ENCODE assay signal across 11 cellular contexts in the genomic region with DNA sequence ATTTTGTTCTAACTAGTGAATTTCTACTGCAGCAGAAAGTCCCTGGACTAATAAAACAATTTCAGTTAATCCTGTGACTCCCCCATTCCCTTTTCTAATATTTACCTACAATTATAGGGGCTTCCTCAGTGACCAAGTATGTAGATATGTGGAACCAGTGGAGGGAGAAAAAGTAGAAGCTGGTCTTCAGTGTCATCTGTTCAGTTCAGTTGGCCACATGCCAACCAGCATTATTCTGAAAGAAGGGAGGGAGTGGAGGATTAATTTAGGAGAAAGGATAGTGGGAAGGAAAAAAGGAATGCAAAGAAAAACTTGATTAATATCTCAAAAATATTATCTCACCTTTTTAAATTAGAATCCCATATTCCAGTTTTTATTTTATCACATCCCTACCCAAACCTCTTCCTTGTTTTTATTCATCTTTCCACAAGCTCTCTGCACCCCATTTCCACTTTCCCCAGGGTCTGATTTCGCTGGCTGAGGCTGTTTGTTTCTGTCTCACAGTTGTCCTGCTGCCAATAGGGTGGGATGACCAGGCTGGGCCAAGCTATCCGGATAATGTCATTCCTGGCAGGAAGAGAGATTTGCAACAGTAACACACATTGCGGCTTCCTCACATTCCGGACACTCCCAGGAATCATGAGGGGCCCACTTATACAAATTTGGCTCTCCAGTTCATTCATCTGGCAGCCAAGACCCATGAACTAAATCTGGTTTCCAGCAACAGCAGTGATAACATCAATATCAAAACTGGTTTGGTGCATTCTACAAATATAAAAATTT. TPM values are rescaled to one million over a fixed set of nuclear protein-coding genes. Genes with fewer than 3 reads are reported as not detected.
DNase-seq lines count a peak whose midpoint lies in the region; ATAC-seq and TF ChIP-seq lines count a peak whose summit lies in the region.
"Had no signal": no experiment of that assay in that cellular context is flagged by ENCODE, and none has a peak within 500 bp of the region (broad histone marks: within the 10 kb centered on the region; RNA-seq: fewer than 3 reads in every experiment).

No MANE protein-coding gene starts in this region.

- H3K4me3 Mint-ChIP-seq in CD4-positive, alpha-beta T cell = no peak overlapping the region

- no peaks in the 10 kb centered on the region for H3K36me3 Mint-ChIP-seq in CD4-positive, alpha-beta T cell (ENCODE audit: low read depth)

- H3K27me3 ChIP-seq in GM23248 (replicated peaks; ENCODE audit: insufficient read depth) = no peaks in the 10 kb centered on the region
- no peaks in the 10 kb centered on the region for H3K27me3 ChIP-seq in RWPE2 (ENCODE audit: insufficient read depth, poor library complexity, severe bottlenecking)
- H3K27me3 ChIP-seq in foreskin keratinocyte = no peaks in the 10 kb centered on the region
- H3K27me3 ChIP-seq in sigmoid colon = no peaks in the 10 kb centered on the region
- no peaks in the 10 kb centered on the region for H3K27me3 ChIP-seq in CD4-positive, alpha-beta T cell (ENCODE audit: control insufficient read depth, insufficient read depth, low read length)

- H3K4me2 ChIP-seq in GM23248 (ENCODE audit: unreplicated experiment) = peak overlapping the region; percentile 40

- no peak overlapping the region for H3K27ac Mint-ChIP-seq in CD4-positive, alpha-beta T cell

- H3K4me1 ChIP-seq in GM23248 (ENCODE audit: insufficient read depth) (peaks cover 31% of the 10 kb centered on the region), RWPE2 (ENCODE audit: insufficient read depth, poor library complexity, severe bottlenecking) (peaks cover 29% of the 10 kb centered on the region), foreskin keratinocyte (peaks cover 30% of the 10 kb centered on the region), sigmoid colon (peaks cover 0 to 14% (median 9%) of the 10 kb centered on the region in 4 donors)

- ATAC-seq in RWPE2 (ENCODE audit: low read depth) (0 out of 3 replicates have a peak, but pooled peaks have one; percentile 19), foreskin keratinocyte (peak; percentile 4), GM18511 (IDR thresholded peaks at IDR 0.05; ENCODE audit: unreplicated experiment) (no peak)
- no peak for ATAC-seq in CD4-positive, alpha-beta T cell (ENCODE audit: poor library complexity)

- POLR2A ChIA-PET in CD4-positive, alpha-beta T cell (lab: Charles Lee) = no interaction called here

- H3K4me1 Mint-ChIP-seq in CD4-positive, alpha-beta T cell (ENCODE audit: low read depth) = no peaks in the 10 kb centered on the region

- H3K4me3 ChIP-seq in GM23248 (peak overlapping the region; percentile 37; the same call in 1 of the 2 replicates), RWPE2 (ENCODE audit: severe bottlenecking) (no peak overlapping the region), sigmoid colon (no peak overlapping the region)

- H3K27ac ChIP-seq in GM23248 (peak overlapping the region; percentile 9), RWPE2 (ENCODE audit: poor library complexity, severe bottlenecking) (peak overlapping the region; percentile 5), foreskin keratinocyte (no peak overlapping the region), sigmoid colon (no peak overlapping the region)
- no peak overlapping the region for H3K27ac ChIP-seq in CD4-positive, alpha-beta T cell (ENCODE audit: low read depth, low read length)

- H3K36me3 ChIP-seq in GM23248 (ENCODE audit: low read depth) = no peaks in the 10 kb centered on the region
- no peaks in the 10 kb centered on the region for H3K36me3 ChIP-seq in RWPE2 (ENCODE audit: low read depth)
- H3K36me3 ChIP-seq in sigmoid colon = no peaks in the 10 kb centered on the region

- WGBS in GM23248 (ENCODE audit: low coverage in 1 of 2, low lambda C conversion rate in 2 of 2, missing lambda C conversion rate in 2 of 2), 2 experiments = 3 to 5% methylated on average over 4 of the region's 4 CpGs
- WGBS in sigmoid colon, 2 donors = 63 to 79% methylated on average over 4 of the region's 4 CpGs

- H2AFZ ChIP-seq in GM23248 = peak overlapping the region; percentile 29; the same call in 1 of the 2 replicates

- intact Hi-C loops in sigmoid colon (cut with DNase I) = no loop called here
- intact Hi-C loops in CD4-positive, alpha-beta T cell (cut with DNase I, micrococcal nuclease) = no loop called here

- CTCF ChIA-PET in CD4-positive, alpha-beta T cell (lab: Charles Lee) = no interaction called here

- DNase-seq in GM23248 = peak; percentile 90
- DNase-seq in RWPE2 (ENCODE audit: low spot score) = no peak
- peak in 1 of 2 donors; percentile 48 for DNase-seq in foreskin keratinocyte
- peak; percentile 74 for DNase-seq in sigmoid colon
- no peak for DNase-seq in CD4-positive, alpha-beta T cell
- DNase-seq in anterior cingulate cortex (lab: John Stamatoyannopoulos, UW) = no peak
- DNase-seq in inferior parietal cortex (ENCODE audit: extremely low spot score) = no peak
- DNase-seq: activated T-cell treated with anti-CD3 and anti-CD28 coated beads for 4 hours, NCI-H510A treated with DMSO at 0.1 percent for 48 hours, nucleus accumbens had no signal

- in situ Hi-C loops in GM23248 (cut with MboI) = no loop called here

- no peaks in the 10 kb centered on the region for H3K9me3 Mint-ChIP-seq in CD4-positive, alpha-beta T cell

- no peaks in the 10 kb centered on the region for H4K20me1 ChIP-seq in GM23248 (ENCODE audit: insufficient read depth)

- TF ChIP-seq CTCF in RWPE2 (IDR thresholded peaks at IDR 0.05; ENCODE audit: poor library complexity, severe bottlenecking) (no peak), foreskin keratinocyte (conservative IDR thresholded peaks at IDR 0.05) (no peak), sigmoid colon (IDR thresholded peaks at IDR 0.05) (no peak)
- TF ChIP-seq CTCF in CD4-positive, alpha-beta T cell (IDR thresholded peaks at IDR 0.05) = no peak

- peaks cover 10% of the 10 kb centered on the region; the same call in 1 of the 2 replicates for H3F3A ChIP-seq in GM23248 (ENCODE audit: insufficient read depth)

- no peaks in the 10 kb centered on the region for H3K79me2 ChIP-seq in GM23248 (ENCODE audit: insufficient read depth)

- H3K9me2 ChIP-seq in GM23248 (ENCODE audit: insufficient read depth) = no peaks in the 10 kb centered on the region

- no peaks in the 10 kb centered on the region for H3K9me3 ChIP-seq in GM23248 (ENCODE audit: low read depth)
- H3K9me3 ChIP-seq in RWPE2 (ENCODE audit: severe bottlenecking) = no peaks in the 10 kb centered on the region
- no peaks in the 10 kb centered on the region for H3K9me3 ChIP-seq in sigmoid colon
- no peaks in the 10 kb centered on the region for H3K9me3 ChIP-seq in CD4-positive, alpha-beta T cell (ENCODE audit: control insufficient read depth, low read length)

- no peak for TF ChIP-seq EP300 in sigmoid colon (IDR thresholded peaks at IDR 0.05)

- H3K27me3 Mint-ChIP-seq in CD4-positive, alpha-beta T cell = peaks cover 5% of the 10 kb centered on the region

- H3K9ac ChIP-seq in GM23248 = no peak overlapping the region

- no peak for TF ChIP-seq POLR2A in sigmoid colon (IDR thresholded peaks at IDR 0.05)

RNA-seq across cellular contexts. Expression of a gene that starts 24.6 kb away (rescaled TPM):
- 84.0 and 87.5 TPM in 2 replicates for total RNA-seq in GM23248 (2014; rRNA removed; shearing (Covaris generic))
- 74.9 and 77.2 TPM in 2 replicates for polyA plus RNA-seq in GM23248 (2016; fragmentation: Nextera tagmentation; extraction: Ambion mirVana)
- total RNA-seq in foreskin keratinocyte = 161 and 169 TPM in 2 replicates
- 60.6 and 70.3 TPM in 2 replicates for polyA plus RNA-seq in foreskin keratinocyte
- total RNA-seq in sigmoid colon = 100 to 1,000 TPM; 170 to 237 (median 212) TPM
- polyA plus RNA-seq in sigmoid colon = 10 to 100 TPM; 11.4 to 28.5 (median 13.4) TPM
- 10 to 100 TPM; 15.3 to 16.7 TPM for total RNA-seq in CD4-positive, alpha-beta T cell

Comparison
In these comparisons a context has a peak if more than half of its experiments do, and no peak if none do; other contexts are left out.
1. DNase-seq: peak in GM23248 (single experiment) and sigmoid colon (single experiment); none in RWPE2 (single experiment), CD4-positive, alpha-beta T cell (0 of 10), anterior cingulate cortex (0 of 58) and inferior parietal cortex (single experiment).
2. H3K27ac ChIP-seq: peak in GM23248 (single experiment) and RWPE2 (single experiment); none in foreskin keratinocyte (single experiment), sigmoid colon (0 of 4) and CD4-positive, alpha-beta T cell (single experiment).
3. ATAC-seq: peak in RWPE2 (single experiment) and foreskin keratinocyte (single experiment); none in CD4-positive, alpha-beta T cell (single experiment) and GM18511 (single experiment).